In the genomic region with DNA sequence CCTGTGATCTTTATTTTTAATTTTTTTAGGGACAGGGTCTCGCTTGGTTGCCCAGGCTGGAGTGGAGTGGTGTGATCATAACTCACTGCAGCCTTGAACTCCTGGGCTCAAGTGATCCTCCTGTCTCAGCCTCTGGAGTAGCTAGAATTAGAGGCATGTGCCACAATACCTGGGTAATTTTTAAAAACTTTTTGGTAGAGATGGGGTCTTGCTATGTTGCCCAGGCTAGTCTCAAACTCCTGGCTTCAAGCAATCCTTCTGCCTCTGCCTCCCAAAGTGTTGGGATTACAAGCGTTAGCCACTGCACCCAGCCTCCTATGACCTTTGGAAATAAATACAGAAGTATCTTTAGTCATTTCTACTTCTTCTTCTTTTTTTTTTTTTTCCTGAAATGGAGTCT, we compare ENCODE assay signal across 24 cellular contexts. TPM values are rescaled to one million over a fixed set of nuclear protein-coding genes. Genes with fewer than 3 reads are reported as not detected.
A peak's percentile ranks its signal among the peaks of the same experiment; 100 is the strongest.
DNase-seq lines count a peak whose midpoint lies in the region; ATAC-seq, FAIRE-seq and TF ChIP-seq lines count a peak whose summit lies in the region.
"Had no signal": no experiment of that assay in that cellular context is flagged by ENCODE, and none has a peak within 500 bp of the region (broad histone marks: within the 10 kb centered on the region; RNA-seq: fewer than 3 reads in every experiment).

No MANE protein-coding gene starts in this region.

- POLR2A ChIA-PET in HepG2 (lab: Yijun Ruan, JAX): no interaction called here
- POLR2A ChIA-PET in K562 (lab: Yijun Ruan, JAX): no interaction called here
- POLR2A ChIA-PET in activated CD4-positive, alpha-beta T cell treated with anti-CD3 and anti-CD28 coated beads, Interleukin-2, amount 10 ng/mL, durations not matched to agents 7 days and 5 days (lab: Charles Lee): no interaction called here

- H3K9ac ChIP-seq in HepG2 (ENCODE audit: insufficient read depth, low read depth, low read length) (no peak overlapping the region), K562 (ENCODE audit: insufficient read depth in 1 of 2, low read depth in 2 of 2, low read length in 2 of 2) (no peak overlapping the region)

- intact Hi-C loops in HepG2 (cut with micrococcal nuclease; ENCODE audit: unreplicated experiment) (no loop called here), right lobe of liver (cut with DNase I) (no loop called here), K562 (cut with micrococcal nuclease) (no loop called here), aorta (cut with DNase I) (no loop called here), transverse colon (cut with DNase I; ENCODE audit: low total_unique reads) (no loop called here)

- no peak overlapping the region for H2AFZ ChIP-seq in HepG2 (ENCODE audit: low read length)
- H2AFZ ChIP-seq in K562 (ENCODE audit: low read depth, low read length): no peak overlapping the region

- H3K4me3 Mint-ChIP-seq in activated CD4-positive, alpha-beta T cell treated with anti-CD3 and anti-CD28 coated beads, Interleukin-2, amount 10 ng/mL, durations not matched to agents 7 days and 5 days: no peak overlapping the region
- H3K4me3 Mint-ChIP-seq: CD4-positive, CD25-positive, alpha-beta regulatory T cell; CD8-positive, alpha-beta T cell had no signal

- no peaks in the 10 kb centered on the region for H3K79me2 ChIP-seq in HepG2 (ENCODE audit: insufficient read depth, low read length)
- no peaks in the 10 kb centered on the region for H3K79me2 ChIP-seq in K562 (ENCODE audit: control insufficient read depth, insufficient read depth, low read length)

- CTCF ChIA-PET in HepG2 (lab: Yijun Ruan, JAX; ENCODE audit: low intra/inter-chr PET ratio, low total read pairs) (no interaction called here), K562 (lab: Yijun Ruan, JAX; ENCODE audit: low intra/inter-chr PET ratio) (no interaction called here)
- CTCF ChIA-PET in activated CD4-positive, alpha-beta T cell treated with anti-CD3 and anti-CD28 coated beads, Interleukin-2, amount 10 ng/mL, durations not matched to agents 7 days and 5 days (lab: Charles Lee): no interaction called here

- H4K20me1 ChIP-seq in HepG2 (ENCODE audit: insufficient read depth, low read length): no peaks in the 10 kb centered on the region
- no peaks in the 10 kb centered on the region; the same call in 1 of the 2 replicates for H4K20me1 ChIP-seq in K562 (replicated peaks; ENCODE audit: control insufficient read depth, insufficient read depth, low read length)

- WGBS in HepG2 (ENCODE audit: low lambda C conversion rate): 63% methylated on average over 2 of the region's 2 CpGs
- 45% methylated on average over 2 of the region's 2 CpGs for WGBS in right lobe of liver (ENCODE audit: insufficient coverage, low coverage, low lambda C conversion rate, missing lambda C conversion rate)
- 11% methylated on average over 2 of the region's 2 CpGs for WGBS in K562 (ENCODE audit: insufficient coverage, low coverage, missing lambda C conversion rate)
- 93 to 97% methylated on average over 2 of the region's 2 CpGs for WGBS in aorta, 2 donors
- WGBS in transverse colon (ENCODE audit: low coverage in 1 of 2), 2 donors: 82 to 95% methylated on average over 2 of the region's 2 CpGs

- H3K9me1 ChIP-seq in K562 (ENCODE audit: control insufficient read depth, insufficient read depth, low read length): no peaks in the 10 kb centered on the region

- in situ Hi-C loops in HepG2 (cut with HindIII; ENCODE audit: extremely low pct_ligation_motif_present, low pct_unique_long_range_greater_than_20kb): no loop called here
- in situ Hi-C loops in K562 (cut with MboI): no loop called here
- in situ Hi-C loops in transverse colon (cut with MboI; ENCODE audit: low pct_ligation_motif_present in 1 of 4, low pct_unique_long_range_greater_than_20kb in 1 of 4, low sequenced_read_pairs in 3 of 4): no loop called here

- H3K9me3 Mint-ChIP-seq in activated CD4-positive, alpha-beta T cell treated with anti-CD3 and anti-CD28 coated beads, Interleukin-2, amount 10 ng/mL, durations not matched to agents 7 days and 5 days: no peaks in the 10 kb centered on the region
- H3K9me3 Mint-ChIP-seq: CD4-positive, CD25-positive, alpha-beta regulatory T cell; CD8-positive, alpha-beta T cell had no signal

- H3K4me1 Mint-ChIP-seq in activated CD4-positive, alpha-beta T cell treated with anti-CD3 and anti-CD28 coated beads, Interleukin-2, amount 10 ng/mL, durations not matched to agents 7 days and 5 days: no peaks in the 10 kb centered on the region
- H3K4me1 Mint-ChIP-seq: CD4-positive, CD25-positive, alpha-beta regulatory T cell had no signal

- no peaks in the 10 kb centered on the region for H3K27me3 Mint-ChIP-seq in activated CD4-positive, alpha-beta T cell treated with anti-CD3 and anti-CD28 coated beads, Interleukin-2, amount 10 ng/mL, durations not matched to agents 7 days and 5 days
- H3K27me3 Mint-ChIP-seq: CD4-positive, CD25-positive, alpha-beta regulatory T cell had no signal

- H3K9me3 ChIP-seq in HepG2 (ENCODE audit: low read length) (no peaks in the 10 kb centered on the region), right lobe of liver (no peaks in the 10 kb centered on the region), K562 (replicated peaks; ENCODE audit: control insufficient read depth, insufficient read depth, low read depth, low read length) (no peaks in the 10 kb centered on the region), aorta (ENCODE audit: control insufficient read depth, low read length) (no peaks in the 10 kb centered on the region), transverse colon (no peaks in the 10 kb centered on the region)
- H3K9me3 ChIP-seq: A549, Caco-2, HAP-1 had no signal

- TF ChIP-seq RAD21 in HepG2 (CRISPR knock-in tag; IDR thresholded peaks at IDR 0.05) (no peak), K562 (CRISPR knock-in tag; conservative IDR thresholded peaks at IDR 0.05 in 1 of 2, IDR thresholded peaks at IDR 0.05 in 1 of 2) (no peak)

- no peaks in the 10 kb centered on the region for H3K36me3 Mint-ChIP-seq in activated CD4-positive, alpha-beta T cell treated with anti-CD3 and anti-CD28 coated beads, Interleukin-2, amount 10 ng/mL, durations not matched to agents 7 days and 5 days (ENCODE audit: low read depth)

- no peak for TF ChIP-seq EP300 in HepG2 (IDR thresholded peaks at IDR 0.05; ENCODE audit: low read depth in 2 of 2, low read length in 2 of 2)
- no peak for TF ChIP-seq EP300 in HepG2 (CRISPR knock-in tag; IDR thresholded peaks at IDR 0.05; ENCODE audit: borderline replicate concordance)
- no peak for TF ChIP-seq EP300 in K562 (IDR thresholded peaks at IDR 0.05; ENCODE audit: low read length)
- TF ChIP-seq EP300 in transverse colon (IDR thresholded peaks at IDR 0.05; ENCODE audit: low read depth): no peak

- no peak overlapping the region for H3K27ac Mint-ChIP-seq in activated CD4-positive, alpha-beta T cell treated with anti-CD3 and anti-CD28 coated beads, Interleukin-2, amount 10 ng/mL, durations not matched to agents 7 days and 5 days
- H3K27ac Mint-ChIP-seq: CD4-positive, CD25-positive, alpha-beta regulatory T cell; CD8-positive, alpha-beta T cell had no signal

- FAIRE-seq in HepG2 (lab: Jason Lieb, UNC) (no peak), K562 (lab: Jason Lieb, UNC) (no peak)
- FAIRE-seq: A549, G401.6, GM12892, H54 had no signal

- H3K27me3 ChIP-seq in HepG2 (ENCODE audit: control insufficient read depth in 1 of 2, insufficient read depth in 2 of 2, low read length in 2 of 2) (no peaks in the 10 kb centered on the region), right lobe of liver (no peaks in the 10 kb centered on the region), K562 (ENCODE audit: control insufficient read depth in 2 of 2, insufficient read depth in 2 of 2, low read length in 2 of 2) (peaks cover 16 to 32% of the 10 kb centered on the region in 2 experiments; a peak in 4 of 5 replicates), aorta (ENCODE audit: control insufficient read depth in 1 of 2, insufficient read depth in 2 of 2, low read length in 1 of 2) (no peaks in the 10 kb centered on the region), transverse colon (no peaks in the 10 kb centered on the region)

- BruUV-seq in HepG2 (replicated peaks; lab: Mats Ljungman, UMichigan) (no TSS peak), K562 (replicated peaks; lab: Mats Ljungman, UMichigan) (no TSS peak)

- H3K4me1 ChIP-seq in HepG2 (ENCODE audit: insufficient read depth, low read length): no peaks in the 10 kb centered on the region
- no peaks in the 10 kb centered on the region for H3K4me1 ChIP-seq in right lobe of liver
- H3K4me1 ChIP-seq in K562 (replicated peaks in 1 of 2; ENCODE audit: control insufficient read depth in 2 of 2, insufficient read depth in 2 of 2, low read length in 2 of 2): no peaks in the 10 kb centered on the region; a peak in 1 of 5 replicates
- no peaks in the 10 kb centered on the region for H3K4me1 ChIP-seq in aorta (ENCODE audit: control insufficient read depth in 1 of 2, insufficient read depth in 2 of 2, low read length in 2 of 2)
- no peaks in the 10 kb centered on the region for H3K4me1 ChIP-seq in transverse colon
- H3K4me1 ChIP-seq: A549, Caco-2, HAP-1 had no signal

- H3K27ac ChIP-seq in HepG2 (ENCODE audit: extremely low read length, insufficient read depth, low read length) (no peak overlapping the region), right lobe of liver (no peak overlapping the region), K562 (ENCODE audit: extremely low read depth, low read depth, low read length) (no peak overlapping the region), aorta (ENCODE audit: low read depth in 1 of 2, low read length in 2 of 2) (no peak overlapping the region), transverse colon (no peak overlapping the region)
- H3K27ac ChIP-seq: A549 had no signal

- H3K4me2 ChIP-seq in HepG2 (ENCODE audit: low read depth, low read length) (no peak overlapping the region), K562 (ENCODE audit: insufficient read depth, low read length) (no peak overlapping the region)
- H3K4me2 ChIP-seq: A549 had no signal

- no peak for ATAC-seq in HepG2
- no peak for ATAC-seq in right lobe of liver
- no peak for ATAC-seq in K562
- no peak for ATAC-seq in aorta (ENCODE audit: low FRiP score)
- ATAC-seq: A549; CD8-positive, alpha-beta T cell had no signal

- no peaks in the 10 kb centered on the region for H3K36me3 ChIP-seq in HepG2 (replicated peaks in 1 of 2; ENCODE audit: control insufficient read depth in 1 of 2, insufficient read depth in 2 of 2, low read length in 2 of 2)
- H3K36me3 ChIP-seq in right lobe of liver: no peaks in the 10 kb centered on the region
- no peaks in the 10 kb centered on the region for H3K36me3 ChIP-seq in K562 (ENCODE audit: control insufficient read depth, insufficient read depth, low read length)
- H3K36me3 ChIP-seq in aorta (ENCODE audit: control insufficient read depth in 1 of 2, insufficient read depth in 2 of 2, low read length in 1 of 2): no peaks in the 10 kb centered on the region
- H3K36me3 ChIP-seq in transverse colon: no peaks in the 10 kb centered on the region
- H3K36me3 ChIP-seq: HAP-1 had no signal

- H3K4me3 ChIP-seq in HepG2 (replicated peaks in 1 of 3; ENCODE audit: insufficient read depth in 1 of 3, low read depth in 2 of 3, low read length in 3 of 3): no peak overlapping the region
- no peak overlapping the region for H3K4me3 ChIP-seq in right lobe of liver
- no peak overlapping the region for H3K4me3 ChIP-seq in K562
- no peak overlapping the region for H3K4me3 ChIP-seq in aorta (ENCODE audit: low read length in 2 of 2)
- H3K4me3 ChIP-seq in transverse colon: no peak overlapping the region
- H3K4me3 ChIP-seq: A549, HAP-1 had no signal

- DNase-seq in HepG2 (ENCODE audit: low spot score): no peak
- no peak for DNase-seq in right lobe of liver
- DNase-seq in MV-4-11 (lab: John Stamatoyannopoulos, UW): peak; percentile 19
- no peak for DNase-seq in K562 (ENCODE audit: extremely low read depth in 1 of 4, low spot score in 3 of 4)
- peak; percentile 4 to 5 for DNase-seq in aorta
- DNase-seq in activated CD4-positive, alpha-beta T cell treated with anti-CD3 and anti-CD28 coated beads, Interleukin-2, amount 10 ng/mL, durations not matched to agents 7 days and 5 days: no peak
- DNase-seq in effector CD8-positive, alpha-beta T cell (lab: John Stamatoyannopoulos, UW): no peak
- no peak for DNase-seq in transverse colon
- DNase-seq: 8988T; ACHN; AML-193; C1 segment of cervical spinal cord; Caco-2; CD4-positive, CD25-positive, alpha-beta regulatory T cell; CD8-positive, alpha-beta T cell; DMS153; DND-41; GOT3 had no signal

- TF ChIP-seq POLR2A in HepG2 (IDR thresholded peaks at IDR 0.05; ENCODE audit: insufficient read depth in 1 of 2, low read depth in 2 of 2, low read length in 2 of 2): no peak
- TF ChIP-seq POLR2A in right lobe of liver (IDR thresholded peaks at IDR 0.05): no peak
- no peak for TF ChIP-seq POLR2A in K562 (conservative IDR thresholded peaks at IDR 0.05)
- TF ChIP-seq POLR2A in transverse colon (IDR thresholded peaks at IDR 0.05): no peak

- TF ChIP-seq CTCF in HepG2 (CRISPR knock-in tag; IDR thresholded peaks at IDR 0.05) (no peak), right lobe of liver (IDR thresholded peaks at IDR 0.05) (no peak), K562 (IDR thresholded peaks at IDR 0.05 in 2 of 3, conservative IDR thresholded peaks at IDR 0.05 in 1 of 3; ENCODE audit: insufficient read depth in 2 of 3, low read depth in 1 of 3, low read length in 3 of 3) (no peak), transverse colon (IDR thresholded peaks at IDR 0.05) (no peak)

RNA-seq across cellular contexts. Expression of gene EFCAB8, which starts 11.8 kb away (rescaled TPM):
- total RNA-seq in HepG2 (2016; rRNA removed; fragmentation: Illumina TruSeq; extraction: Trizol): 0.22 TPM in 1 of 2 replicates, not detected in the other
- total RNA-seq in HepG2 (2016; cell fraction: cytosol; rRNA removed; fragmentation: Illumina TruSeq; extraction: Trizol; ENCODE audit: low read depth): 0.10 TPM in 1 of 2 replicates, not detected in the other
- total RNA-seq in HepG2 (2016; cell fraction: insoluble cytoplasmic fraction; rRNA removed; fragmentation: Illumina TruSeq; extraction: Trizol): not detected in 2 replicates
- total RNA-seq in HepG2 (2016; cell fraction: membrane; rRNA removed; fragmentation: Illumina TruSeq; extraction: Trizol): not detected in 2 replicates
- total RNA-seq in HepG2 (2016; cell fraction: nucleus; rRNA removed; fragmentation: Illumina TruSeq; extraction: Trizol): 0.72 TPM in 1 of 2 replicates, not detected in the other
- polyA plus RNA-seq in HepG2 (2011; rRNA removed): 0.15 TPM in 1 of 2 replicates, not detected in the other
- not detected in 2 replicates for polyA plus RNA-seq in HepG2 (2011; cell fraction: cytosol; rRNA removed)
- 0.31 and 1.2 TPM in 2 replicates for polyA plus RNA-seq in HepG2 (2011; cell fraction: nucleus; rRNA removed)
- not detected in 2 replicates for polyA plus RNA-seq in HepG2 (2012)
- not detected in 2 replicates for polyA plus RNA-seq in HepG2 (2016; cell fraction: cytosol; fragmentation: Illumina TruSeq; extraction: Trizol; ENCODE audit: low read depth)
- not detected in 2 replicates for polyA plus RNA-seq in HepG2 (2016; cell fraction: insoluble cytoplasmic fraction; fragmentation: Illumina TruSeq; extraction: Trizol; ENCODE audit: low read depth)
- polyA plus RNA-seq in HepG2 (2016; cell fraction: membrane; fragmentation: Illumina TruSeq; extraction: Trizol; ENCODE audit: low read depth): not detected in 2 replicates
- polyA plus RNA-seq in HepG2 (2016; cell fraction: nucleus; fragmentation: Illumina TruSeq; extraction: Trizol; ENCODE audit: insufficient read depth, low read depth): 0.62 and 0.75 TPM in 2 replicates
- polyA minus RNA-seq in HepG2 (2011; rRNA and poly(A)+ RNA removed; ENCODE audit: low replicate concordance): not detected in 2 replicates
- polyA minus RNA-seq in HepG2 (2011; cell fraction: cytosol; rRNA and poly(A)+ RNA removed): not detected in 2 replicates
- not detected in 2 replicates for polyA minus RNA-seq in HepG2 (2011; cell fraction: nucleus; rRNA and poly(A)+ RNA removed)
- under 1 TPM in 4 of 6 experiments, not detected in 2; 0.17 to 0.22 (median 0.20) TPM for total RNA-seq in right lobe of liver
- 0.67 and 2.2 TPM in 2 replicates for total RNA-seq in K562 (2011; cell fraction: chromatin; rRNA removed; ENCODE audit: low replicate concordance)
- total RNA-seq in K562 (2011; cell fraction: nucleolus; rRNA removed): 0.13 and 1.5 TPM in 2 replicates
- 1.8 and 1.9 TPM in 2 replicates for total RNA-seq in K562 (2011; cell fraction: nucleoplasm; rRNA removed)
- total RNA-seq in K562 (2014; rRNA removed): not detected in 2 replicates
- total RNA-seq in K562 (2014; rRNA removed; fragmentation: Illumina TruSeq; extraction: Trizol): 0.11 TPM in 1 of 2 replicates, not detected in the other
- total RNA-seq in K562 (2015; rRNA removed; fragmentation: Illumina TruSeq; extraction: Trizol): 0.19 TPM in 1 of 2 replicates, not detected in the other
- total RNA-seq in K562 (2021): not detected in 2 replicates
- 0.16 and 0.18 TPM in 2 replicates for polyA plus RNA-seq in K562 (2011; rRNA removed)
- polyA plus RNA-seq in K562 (2011; cell fraction: cytosol; rRNA removed): 0.01 and 0.09 TPM in 2 replicates
- 0.74 and 0.76 TPM in 2 replicates for polyA plus RNA-seq in K562 (2011; cell fraction: nucleus; rRNA removed)
- 0.08 and 0.22 TPM in 2 replicates for polyA plus RNA-seq in K562 (2012)
- 0.03 TPM in 1 of 2 replicates, not detected in the other for polyA plus RNA-seq in K562 (2014; fragmentation: Illumina TruSeq; extraction: Trizol)
- polyA plus RNA-seq in K562 (2014; fragmentation: Nextera tagmentation; extraction: Ambion mirVana): not detected
- 0.03 TPM in 1 of 2 replicates, not detected in the other for polyA plus RNA-seq in K562 (2014; rRNA removed)
- 0.98 TPM in 1 of 2 replicates, not detected in the other for polyA minus RNA-seq in K562 (2011; rRNA and poly(A)+ RNA removed)
- not detected in 2 replicates for polyA minus RNA-seq in K562 (2011; cell fraction: cytosol; rRNA and poly(A)+ RNA removed)
- polyA minus RNA-seq in K562 (2011; cell fraction: nucleus; rRNA and poly(A)+ RNA removed): 0.22 TPM in 1 of 2 replicates, not detected in the other
- total RNA-seq in aorta: 1 to 10 TPM in 1 of 2 donors, under 1 TPM in 1; 0.81 to 1.1 TPM
- under 1 TPM in 1 of 2 donors, not detected in 1; 0.13 TPM for polyA plus RNA-seq in aorta
- total RNA-seq in activated CD4-positive, alpha-beta T cell treated with anti-CD3 and anti-CD28 coated beads, Interleukin-2, amount 10 ng/mL, durations not matched to agents 7 days and 5 days: 1 to 10 TPM in 1 of 2 experiments, under 1 TPM in 1; 0.94 to 1.2 TPM
- total RNA-seq in transverse colon: under 1 TPM in 1 of 4 donors, not detected in 3; 0.14 TPM
- polyA plus RNA-seq: A549; BJ; CD4-positive, CD25-positive, alpha-beta regulatory T cell had no signal

RNA-seq across cellular contexts. Expression of gene MAPRE1, which starts 50.7 kb away (rescaled TPM):
- total RNA-seq in HepG2 (2016; rRNA removed; fragmentation: Illumina TruSeq; extraction: Trizol) (190 and 342 TPM in 2 replicates), right lobe of liver (10 to 100 TPM in 5 of 6 experiments, 1 to 10 TPM in 1; 7.9 to 26.8 (median 16.1) TPM), K562 (2014; rRNA removed) (94.4 and 103 TPM in 2 replicates), K562 (2014; rRNA removed; fragmentation: Illumina TruSeq; extraction: Trizol) (112 and 120 TPM in 2 replicates), K562 (2015; rRNA removed; fragmentation: Illumina TruSeq; extraction: Trizol) (93.4 and 95.0 TPM in 2 replicates), K562 (2021) (136 and 145 TPM in 2 replicates), aorta (100 to 1,000 TPM in 1 of 2 donors, 10 to 100 TPM in 1; 83.1 to 132 TPM), transverse colon (10 to 100 TPM; 30.3 to 66.8 (median 60.5) TPM)
- total RNA-seq in HepG2 (2016; cell fraction: cytosol; rRNA removed; fragmentation: Illumina TruSeq; extraction: Trizol; ENCODE audit: low read depth): 23.7 and 27.2 TPM in 2 replicates
- total RNA-seq in HepG2 (2016; cell fraction: insoluble cytoplasmic fraction; rRNA removed; fragmentation: Illumina TruSeq; extraction: Trizol): 187 and 334 TPM in 2 replicates
- 91.1 and 97.7 TPM in 2 replicates for total RNA-seq in HepG2 (2016; cell fraction: membrane; rRNA removed; fragmentation: Illumina TruSeq; extraction: Trizol)
- 103 and 108 TPM in 2 replicates for total RNA-seq in HepG2 (2016; cell fraction: nucleus; rRNA removed; fragmentation: Illumina TruSeq; extraction: Trizol)
- polyA plus RNA-seq in HepG2 (2011; rRNA removed) (62.1 and 76.0 TPM in 2 replicates), K562 (2011; rRNA removed) (90.6 and 132 TPM in 2 replicates), K562 (2014; fragmentation: Illumina TruSeq; extraction: Trizol) (141 and 159 TPM in 2 replicates), K562 (2014; fragmentation: Nextera tagmentation; extraction: Ambion mirVana) (100 to 1,000 TPM; 159 to 203 TPM), K562 (2014; rRNA removed) (137 and 141 TPM in 2 replicates), aorta (10 to 100 TPM; 48.4 to 83.4 TPM)
- 51.6 and 80.9 TPM in 2 replicates for polyA plus RNA-seq in HepG2 (2011; cell fraction: cytosol; rRNA removed)
- 20.7 and 30.2 TPM in 2 replicates for polyA plus RNA-seq in HepG2 (2011; cell fraction: nucleus; rRNA removed)
- 141 and 152 TPM in 2 replicates for polyA plus RNA-seq in HepG2 (2012)
- 28.5 and 29.5 TPM in 2 replicates for polyA plus RNA-seq in HepG2 (2016; cell fraction: cytosol; fragmentation: Illumina TruSeq; extraction: Trizol; ENCODE audit: low read depth)
- 374 and 399 TPM in 2 replicates for polyA plus RNA-seq in HepG2 (2016; cell fraction: insoluble cytoplasmic fraction; fragmentation: Illumina TruSeq; extraction: Trizol; ENCODE audit: low read depth)
- 73.8 and 81.9 TPM in 2 replicates for polyA plus RNA-seq in HepG2 (2016; cell fraction: membrane; fragmentation: Illumina TruSeq; extraction: Trizol; ENCODE audit: low read depth)
- polyA plus RNA-seq in HepG2 (2016; cell fraction: nucleus; fragmentation: Illumina TruSeq; extraction: Trizol; ENCODE audit: insufficient read depth, low read depth): 134 and 143 TPM in 2 replicates
- polyA minus RNA-seq in HepG2 (2011; rRNA and poly(A)+ RNA removed; ENCODE audit: low replicate concordance): 44.6 and 56.4 TPM in 2 replicates
- 59.3 and 68.8 TPM in 2 replicates for polyA minus RNA-seq in HepG2 (2011; cell fraction: cytosol; rRNA and poly(A)+ RNA removed)
- polyA minus RNA-seq in HepG2 (2011; cell fraction: nucleus; rRNA and poly(A)+ RNA removed): 42.7 and 48.6 TPM in 2 replicates
- 21.7 and 45.2 TPM in 2 replicates for total RNA-seq in K562 (2011; cell fraction: chromatin; rRNA removed; ENCODE audit: low replicate concordance)
- 18.0 and 18.8 TPM in 2 replicates for total RNA-seq in K562 (2011; cell fraction: nucleolus; rRNA removed)
- 37.0 and 46.5 TPM in 2 replicates for total RNA-seq in K562 (2011; cell fraction: nucleoplasm; rRNA removed)
- polyA plus RNA-seq in K562 (2011; cell fraction: cytosol; rRNA removed): 41.3 and 89.8 TPM in 2 replicates
- 17.6 and 28.5 TPM in 2 replicates for polyA plus RNA-seq in K562 (2011; cell fraction: nucleus; rRNA removed)
- 123 and 150 TPM in 2 replicates for polyA plus RNA-seq in K562 (2012)
- polyA minus RNA-seq in K562 (2011; rRNA and poly(A)+ RNA removed): 123 and 131 TPM in 2 replicates
- 52.6 and 59.4 TPM in 2 replicates for polyA minus RNA-seq in K562 (2011; cell fraction: cytosol; rRNA and poly(A)+ RNA removed)
- polyA minus RNA-seq in K562 (2011; cell fraction: nucleus; rRNA and poly(A)+ RNA removed): 12.0 and 22.7 TPM in 2 replicates
- 100 to 1,000 TPM; 133 to 143 TPM for total RNA-seq in activated CD4-positive, alpha-beta T cell treated with anti-CD3 and anti-CD28 coated beads, Interleukin-2, amount 10 ng/mL, durations not matched to agents 7 days and 5 days

Comparison
In these comparisons a context has a peak if more than half of its experiments do, and no peak if none do; other contexts are left out.
1. DNase-seq: peak in MV-4-11 (single experiment) and aorta (2 of 2); none in HepG2 (single experiment), right lobe of liver (0 of 3), K562 (0 of 4), activated CD4-positive, alpha-beta T cell treated with anti-CD3 and anti-CD28 coated beads, Interleukin-2, amount 10 ng/mL, durations not matched to agents 7 days and 5 days (single experiment), effector CD8-positive, alpha-beta T cell (single experiment) and transverse colon (single experiment).
2. Of the 241 proteins assayed by ChIP-seq in both HepG2 and K562: peak only in HepG2: none; only in K562: none; in both: ZNF121; in neither: 240.